ENCODE assay signal across 19 cellular contexts in genomic region chr16:13333336-13333735, GRCh38.
"Had no signal": no experiment of that assay in that cellular context is flagged by ENCODE, and none has a peak within 500 bp of the region (broad histone marks: within the 10 kb centered on the region; RNA-seq: fewer than 3 reads in every experiment).

No MANE protein-coding gene starts in this region.

- H3K4me1 ChIP-seq: adrenal gland, gastroesophageal sphincter, heart left ventricle, prostate gland, tibial nerve, vagina had no signal

- H3K9me3 ChIP-seq: adrenal gland, gastroesophageal sphincter, heart left ventricle, prostate gland, tibial nerve, vagina had no signal

- H3K36me3 ChIP-seq: adrenal gland, gastroesophageal sphincter, heart left ventricle, prostate gland, tibial nerve, vagina had no signal

- H3K27ac ChIP-seq: adrenal gland, gastroesophageal sphincter, heart left ventricle, prostate gland, skin epidermis, tibial nerve, vagina had no signal

- H3K27ac Mint-ChIP-seq: activated naive CD4-positive, alpha-beta T cell treated with anti-CD3 and anti-CD28 coated beads, Interleukin-2, amount 50 U/mL, for 72 hours; naive thymus-derived CD4-positive, alpha-beta T cell had no signal

- H3K4me3 Mint-ChIP-seq: naive thymus-derived CD4-positive, alpha-beta T cell had no signal

- H3K4me3 ChIP-seq: adrenal gland, gastroesophageal sphincter, heart left ventricle, prostate gland, skin epidermis, tibial nerve, vagina had no signal

- H3K36me3 Mint-ChIP-seq: activated naive CD4-positive, alpha-beta T cell treated with anti-CD3 and anti-CD28 coated beads, Interleukin-2, amount 50 U/mL, for 72 hours had no signal

- H3K4me1 Mint-ChIP-seq: naive thymus-derived CD4-positive, alpha-beta T cell had no signal

- ATAC-seq: activated naive CD4-positive, alpha-beta T cell treated with anti-CD3 and anti-CD28 coated beads, Interleukin-2, amount 50 U/mL, for 72 hours; esophagus mucosa; gastroesophageal sphincter; heart left ventricle; naive thymus-derived CD4-positive, alpha-beta T cell; right cardiac atrium; stimulated activated naive CD8-positive, alpha-beta T cell treated with anti-CD3 and anti-CD28 coated beads, Interleukin-15, Interleukin-2, amounts not matched to agents 100 U/mL and 50 U/mL, for 24 hours had no signal

- H3K27me3 ChIP-seq: adrenal gland, gastroesophageal sphincter, tibial nerve, vagina had no signal

- DNase-seq: activated CD4-positive, alpha-beta T cell treated with anti-CD3 and anti-CD28 coated beads, Interleukin-2, amount 50 U/mL, for 4 hours; activated gamma-delta T cell treated with Interleukin-2 at 50 U/mL for 16 hours; adrenal gland; cerebellar nuclear complex; cortex of kidney; effector CD4-positive, alpha-beta T cell; heart left ventricle; mesenchymal stem cell; naive thymus-derived CD4-positive, alpha-beta T cell; right cardiac atrium; stimulated activated naive CD8-positive, alpha-beta T cell treated with anti-CD3 and anti-CD28 coated beads, Interleukin-15, Interleukin-2, amounts not matched to agents 100 U/mL and 50 U/mL, for 24 hours; substantia nigra had no signal
